13 cellular contexts compared by ENCODE assay signal in the genomic region with DNA sequence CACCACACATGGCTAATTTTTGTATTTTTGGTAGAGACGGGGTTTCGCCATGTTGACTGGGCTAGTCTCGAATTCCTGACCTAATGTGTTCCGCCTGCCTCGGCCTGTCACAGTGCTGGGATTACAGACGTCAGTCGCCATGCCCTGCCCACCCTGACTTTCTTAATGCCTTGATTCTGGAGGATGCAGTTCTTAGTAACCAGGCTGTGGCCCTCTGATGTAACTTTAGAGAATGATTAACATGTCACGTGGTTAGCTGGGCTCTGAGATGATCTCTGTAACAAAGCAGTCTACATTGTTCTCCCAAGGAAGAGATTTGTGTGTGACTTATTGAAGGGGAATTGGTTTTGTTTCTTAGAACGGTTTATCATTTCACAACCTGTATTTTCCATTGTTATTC. TPM values are rescaled to one million over a fixed set of nuclear protein-coding genes. Genes with fewer than 3 reads are reported as not detected.
A peak's percentile ranks its signal among the peaks of the same experiment; 100 is the strongest.
DNase-seq lines count a peak whose midpoint lies in the region; ATAC-seq and TF ChIP-seq lines count a peak whose summit lies in the region.
"Had no signal": no experiment of that assay in that cellular context is flagged by ENCODE, and none has a peak within 500 bp of the region (broad histone marks: within the 10 kb centered on the region; RNA-seq: fewer than 3 reads in every experiment).

No MANE protein-coding gene starts in this region.

- H3K4me3 ChIP-seq in choroid plexus epithelial cell (ENCODE audit: low read depth, low read length), result no peak overlapping the region
- H3K4me3 ChIP-seq: esophagus squamous epithelium had no signal

- no peak for TF ChIP-seq CTCF in choroid plexus epithelial cell (conservative IDR thresholded peaks at IDR 0.05; ENCODE audit: low read depth, low read length)

- ATAC-seq in GM18907 (IDR thresholded peaks at IDR 0.05; ENCODE audit: unreplicated experiment), result peak; percentile 94
- ATAC-seq in HG03354 (IDR thresholded peaks at IDR 0.05; ENCODE audit: poor library complexity, severe bottlenecking, unreplicated experiment), result peak; percentile 86
- no peak for ATAC-seq in GM19455 (IDR thresholded peaks at IDR 0.05; ENCODE audit: unreplicated experiment)
- ATAC-seq in GM21367 (IDR thresholded peaks at IDR 0.05; ENCODE audit: unreplicated experiment), result no peak

- peak; percentile 2 for DNase-seq in choroid plexus epithelial cell (ENCODE audit: low read depth)
- DNase-seq in myocyte (ENCODE audit: low read depth), result peak; percentile 42
- no peak for DNase-seq in cortex of kidney (lab: John Stamatoyannopoulos, UW)
- DNase-seq in GOT3 (lab: John Stamatoyannopoulos, UW), result no peak
- DNase-seq: activated CD4-positive, alpha-beta T cell treated with anti-CD3 and anti-CD28 coated beads, Interleukin-2, amount 10 ng/mL, durations not matched to agents 24 days and 14 days; activated naive CD8-positive, alpha-beta T cell treated with anti-CD3 and anti-CD28 coated beads for 36 hours; esophagus squamous epithelium; NCI-H1694 treated with DMSO at 0.1 percent for 48 hours; stimulated activated naive CD4-positive, alpha-beta T cell treated with Interleukin-2 at 50 U/mL for 16 hours had no signal

RNA-seq across cellular contexts. Expression of a gene that starts 30.6 kb away (rescaled TPM):
- total RNA-seq in myocyte, result 112 and 163 TPM in 2 replicates
- 60.7 TPM for polyA plus RNA-seq in myocyte (2012)

Comparison
In these comparisons a context has a peak if more than half of its experiments do, and no peak if none do; other contexts are left out.
1. ATAC-seq: peak in GM18907 (single experiment) and HG03354 (single experiment); none in GM19455 (single experiment) and GM21367 (single experiment).
2. DNase-seq: peak in choroid plexus epithelial cell (single experiment) and myocyte (single experiment); none in cortex of kidney (single experiment) and GOT3 (single experiment).